Comparison of ENCODE assay signal across 27 cellular contexts in genomic region chr9:133818444-133818843, GRCh38.
A peak's percentile ranks its signal among the peaks of the same experiment; 100 is the strongest.
DNase-seq lines count a peak whose midpoint lies in the region; ATAC-seq, FAIRE-seq and TF ChIP-seq lines count a peak whose summit lies in the region.
"Had no signal": no experiment of that assay in that cellular context is flagged by ENCODE, and none has a peak within 500 bp of the region (broad histone marks: within the 10 kb centered on the region; RNA-seq: fewer than 3 reads in every experiment).

No MANE protein-coding gene starts in this region.

- H3K4me3 ChIP-seq in A549 = no peak overlapping the region
- H3K4me3 ChIP-seq: heart right ventricle, psoas muscle, upper lobe of left lung had no signal

- DNase-seq in A549 (ENCODE audit: low read depth in 1 of 2, low spot score in 1 of 2) (peak in 1 of 2 experiments; percentile 12), NCI-H69 (lab: John Stamatoyannopoulos, UW) (peak; percentile 22), fibroblast of gingiva (ENCODE audit: low read depth) (peak; percentile 16), memory B cell (ENCODE audit: low spot score in 2 of 2) (no peak), NCI-H1105 treated with DMSO at 0.1 percent for 48 hours (lab: John Stamatoyannopoulos, UW) (no peak), CD14-positive monocyte (ENCODE audit: low spot score) (no peak)
- DNase-seq: activated CD4-positive, alpha-beta memory T cell treated with anti-CD3 and anti-CD28 coated beads, Interleukin-2, amount 10 ng/mL, durations not matched to agents 7 days and 5 days; activated T-cell treated with anti-CD3 and anti-CD28 coated beads, Interleukin-2, amount 50 U/mL, for 72 hours; CD4-positive, alpha-beta T cell; H9; heart right ventricle; islet precursor cell; MM.1S; NCI-H1930; NCI-H446; nephron progenitor cell; SIG-M5; stimulated activated CD4-positive, alpha-beta T cell treated with anti-CD3 and anti-CD28 coated beads, Interleukin-15, amount 100 ng/mL, for 24 hours; stimulated activated naive CD4-positive, alpha-beta T cell had no signal

- H3K4me3 Mint-ChIP-seq in memory B cell = no peak overlapping the region
- H3K4me3 Mint-ChIP-seq in CD14-positive monocyte = no peak overlapping the region
- H3K4me3 Mint-ChIP-seq: activated CD4-positive, alpha-beta memory T cell treated with anti-CD3 and anti-CD28 coated beads, Interleukin-2, amount 10 ng/mL, durations not matched to agents 7 days and 5 days; activated naive CD8-positive, alpha-beta T cell; activated T-cell treated with anti-CD3 and anti-CD28 coated beads, Interleukin-2, amount 50 U/mL, for 72 hours; CD4-positive, alpha-beta T cell; H9; nephron progenitor cell had no signal

- no peak overlapping the region for H3K4me2 ChIP-seq in A549

- H3K27ac ChIP-seq in A549 = no peak overlapping the region
- H3K27ac ChIP-seq: epithelial cell of prostate, heart right ventricle, psoas muscle, VCaP had no signal

- no peak for FAIRE-seq in A549 (lab: Jason Lieb, UNC)
- FAIRE-seq: A204.1 had no signal

- TF ChIP-seq CTCF in A549 (IDR thresholded peaks at IDR 0.05) = no peak
- no peak for TF ChIP-seq CTCF in CD14-positive monocyte (IDR thresholded peaks at IDR 0.05)

- POLR2A ChIA-PET in A549 (lab: Yijun Ruan, JAX) = no interaction called here

- no peaks in the 10 kb centered on the region for H3K27me3 Mint-ChIP-seq in memory B cell
- H3K27me3 Mint-ChIP-seq in CD14-positive monocyte (ENCODE audit: low read depth in 3 of 3) = peaks cover 0 to 5% (median 3%) of the 10 kb centered on the region in 3 donors
- H3K27me3 Mint-ChIP-seq: activated CD4-positive, alpha-beta memory T cell treated with anti-CD3 and anti-CD28 coated beads, Interleukin-2, amount 10 ng/mL, durations not matched to agents 7 days and 5 days; activated naive CD8-positive, alpha-beta T cell; CD4-positive, alpha-beta T cell had no signal

- peak overlapping the region; percentile 95 for H3K27ac Mint-ChIP-seq in memory B cell
- peak overlapping the region in 2 of 7 donors; percentile 19 to 34 for H3K27ac Mint-ChIP-seq in CD14-positive monocyte
- H3K27ac Mint-ChIP-seq: activated CD4-positive, alpha-beta memory T cell treated with anti-CD3 and anti-CD28 coated beads, Interleukin-2, amount 10 ng/mL, durations not matched to agents 7 days and 5 days; activated naive CD8-positive, alpha-beta T cell; activated T-cell treated with anti-CD3 and anti-CD28 coated beads, Interleukin-2, amount 50 U/mL, for 72 hours; CD4-positive, alpha-beta T cell; nephron progenitor cell had no signal

- CTCF ChIA-PET in A549 (lab: Yijun Ruan, JAX) = interaction anchor here (1.0 to 1.2 kb wide), 2 partner anchors 15 to 175 kb away, joined by 3 read pairs; no protein-coding TSS in a partner anchor

- H3K9me3 ChIP-seq in A549 = no peaks in the 10 kb centered on the region
- H3K9me3 ChIP-seq: heart right ventricle, psoas muscle, upper lobe of left lung had no signal

- peaks cover 7% of the 10 kb centered on the region; the same call in 2 of the 3 replicates for H3K4me1 ChIP-seq in A549
- H3K4me1 ChIP-seq: psoas muscle, upper lobe of left lung had no signal

- H3K9me3 Mint-ChIP-seq in memory B cell (no peaks in the 10 kb centered on the region), CD14-positive monocyte (peaks cover 0 to 2% (median 0%) of the 10 kb centered on the region in 7 donors)
- H3K9me3 Mint-ChIP-seq: activated CD4-positive, alpha-beta memory T cell treated with anti-CD3 and anti-CD28 coated beads, Interleukin-2, amount 10 ng/mL, durations not matched to agents 7 days and 5 days; activated T-cell treated with anti-CD3 and anti-CD28 coated beads, Interleukin-2, amount 50 U/mL, for 72 hours; CD4-positive, alpha-beta T cell; H9; nephron progenitor cell had no signal

- ATAC-seq in A549 = no peak
- no peak for ATAC-seq in memory B cell (ENCODE audit: low read depth)
- no peak for ATAC-seq in HG03565 (IDR thresholded peaks at IDR 0.05; ENCODE audit: unreplicated experiment)
- ATAC-seq in SK-N-SH treated with all-trans-retinoic acid at 6 μM for 48 hours = no peak
- ATAC-seq: activated T-cell treated with anti-CD3 and anti-CD28 coated beads, Interleukin-2, amount 50 U/mL, for 72 hours had no signal

- no peak for TF ChIP-seq EP300 in A549 (IDR thresholded peaks at IDR 0.05)

- WGBS in A549 (ENCODE audit: missing lambda C conversion rate) = 84% methylated on average over 3 of the region's 3 CpGs

- peaks cover 50% of the 10 kb centered on the region for H3K4me1 Mint-ChIP-seq in memory B cell
- H3K4me1 Mint-ChIP-seq in CD14-positive monocyte = peaks cover 9% of the 10 kb centered on the region
- H3K4me1 Mint-ChIP-seq: activated CD4-positive, alpha-beta memory T cell treated with anti-CD3 and anti-CD28 coated beads, Interleukin-2, amount 10 ng/mL, durations not matched to agents 7 days and 5 days had no signal

- H3K36me3 Mint-ChIP-seq in memory B cell (peaks cover 10% of the 10 kb centered on the region), CD14-positive monocyte (peaks cover 28 to 54% of the 10 kb centered on the region in 2 donors)

- no peak for TF ChIP-seq POLR2A in A549 (IDR thresholded peaks at IDR 0.05; ENCODE audit: low read length)

- intact Hi-C loops in CD14-positive monocyte (cut with micrococcal nuclease) = no loop called here

- TF ChIP-seq RAD21 in A549 (conservative IDR thresholded peaks at IDR 0.05 in 1 of 2, IDR thresholded peaks at IDR 0.05 in 1 of 2) = no peak

TF ChIP-seq in A549, 52 proteins besides CTCF, POLR2A, EP300 and RAD21:
- no peak for TF ChIP-seq HOXA7 (CRISPR knock-in tag; IDR thresholded peaks at IDR 0.05)
- TF ChIP-seq FOSL2 (IDR thresholded peaks at IDR 0.05) = no peak
- 0 out of 2 replicates have a peak, but pooled peaks have one; percentile 5 for TF ChIP-seq FOSL2 (CRISPR knock-in tag; IDR thresholded peaks at IDR 0.05)
- TF ChIP-seq HES2 (IDR thresholded peaks at IDR 0.05) = no peak
- TF ChIP-seq CHD4 (IDR thresholded peaks at IDR 0.05; ENCODE audit: borderline replicate concordance) = no peak
TF ChIP-seq in A549: peak in this region for 1.

TF ChIP-seq in SK-N-SH treated with all-trans-retinoic acid at 6 μM for 48 hours, 23 proteins besides CTCF, POLR2A, EP300 and RAD21:
- no peak for TF ChIP-seq GLIS3 (CRISPR knock-in tag; IDR thresholded peaks at IDR 0.05)
- TF ChIP-seq ZFP3 (CRISPR knock-in tag; IDR thresholded peaks at IDR 0.05) = no peak

Comparison
In these comparisons a context has a peak if more than half of its experiments do, and no peak if none do; other contexts are left out.
1. DNase-seq: peak in NCI-H69 (single experiment) and fibroblast of gingiva (single experiment); none in memory B cell (0 of 2), NCI-H1105 treated with DMSO at 0.1 percent for 48 hours (single experiment) and CD14-positive monocyte (single experiment).